Comparison of ENCODE assay signal across 8 cellular contexts in genomic region chr6:89411019-89411268, GRCh38.
A peak's percentile ranks its signal among the peaks of the same experiment; 100 is the strongest.
DNase-seq lines count a peak whose midpoint lies in the region; ATAC-seq and TF ChIP-seq lines count a peak whose summit lies in the region.

No MANE protein-coding gene starts in this region.

- H3K9ac ChIP-seq in KMS-11 (peak overlapping the region; percentile 81; the same call in 1 of the 2 replicates), subcutaneous abdominal adipose tissue (ENCODE audit: low read length in 5 of 5) (peak overlapping the region in 4 of 5 donors; percentile 60 to 77 (median 72))

- no peak for ATAC-seq in GM21576 (IDR thresholded peaks at IDR 0.05; ENCODE audit: unreplicated experiment)

- peak overlapping the region; percentile 88 for H3K4me2 ChIP-seq in KMS-11

- no peaks in the 10 kb centered on the region for H4K20me1 ChIP-seq in KMS-11 (ENCODE audit: insufficient read depth)

- H3K4me3 ChIP-seq in KMS-11 (IDR thresholded peaks at IDR 0.05; ENCODE audit: insufficient read depth, low read depth, low read length) (no peak overlapping the region), subcutaneous abdominal adipose tissue (ENCODE audit: low read depth in 1 of 5, low read length in 5 of 5) (peak overlapping the region; percentile 48 to 93 (median 79))

- peak overlapping the region; percentile 87 for H2AFZ ChIP-seq in KMS-11 (ENCODE audit: low read depth)

- H3K36me3 ChIP-seq in KMS-11 (ENCODE audit: insufficient read depth) (no peaks in the 10 kb centered on the region), subcutaneous abdominal adipose tissue (ENCODE audit: control insufficient read depth in 5 of 5, insufficient read depth in 5 of 5, low read length in 5 of 5) (no peaks in the 10 kb centered on the region)

- no peak for TF ChIP-seq CTCF in KMS-11 (conservative IDR thresholded peaks at IDR 0.05; ENCODE audit: low read depth, low read length)

- no peaks in the 10 kb centered on the region for H3K9me3 ChIP-seq in subcutaneous abdominal adipose tissue (ENCODE audit: control insufficient read depth in 5 of 5, low read length in 5 of 5)

- no peaks in the 10 kb centered on the region for H3K27me3 ChIP-seq in KMS-11 (ENCODE audit: insufficient read depth, low read depth)
- H3K27me3 ChIP-seq in subcutaneous abdominal adipose tissue (ENCODE audit: control insufficient read depth in 5 of 5, insufficient read depth in 4 of 5, low read length in 5 of 5): no peaks in the 10 kb centered on the region

- H3K27ac ChIP-seq in KMS-11: no peak overlapping the region
- no peak overlapping the region for H3K27ac ChIP-seq in subcutaneous abdominal adipose tissue (ENCODE audit: low read depth, low read length)

- no peaks in the 10 kb centered on the region for H3K79me2 ChIP-seq in KMS-11 (ENCODE audit: insufficient read depth, low read depth)

- peak; percentile 69 for DNase-seq in DMS 273 (lab: John Stamatoyannopoulos, UW; ENCODE audit: unreplicated experiment)
- DNase-seq in DMS 273 treated with DMSO at 0.1 percent for 48 hours (lab: John Stamatoyannopoulos, UW): no peak
- peak; percentile 33 for DNase-seq in astrocyte of the hippocampus (ENCODE audit: low read depth, low spot score)
- peak; percentile 30 for DNase-seq in kidney tubule cell (ENCODE audit: low spot score)
- DNase-seq in epidermal melanocyte (ENCODE audit: insufficient read length, low spot score): no peak

- H3K4me1 ChIP-seq in KMS-11 (ENCODE audit: low read depth, poor library complexity, severe bottlenecking) (peaks cover 19% of the 10 kb centered on the region), subcutaneous abdominal adipose tissue (ENCODE audit: control insufficient read depth in 5 of 5, insufficient read depth in 5 of 5, low read length in 5 of 5) (peaks cover 2 to 26% (median 26%) of the 10 kb centered on the region in 5 donors)

Comparison
In these comparisons a context has a peak if more than half of its experiments do, and no peak if none do; other contexts are left out.
1. DNase-seq: peak in DMS 273 (single experiment), astrocyte of the hippocampus (single experiment) and kidney tubule cell (single experiment); none in DMS 273 treated with DMSO at 0.1 percent for 48 hours (single experiment) and epidermal melanocyte (single experiment).